In genomic region chr3:39671116-39671515, GRCh38 we compare ENCODE assay signal across 14 cellular contexts.
DNase-seq lines count a peak whose midpoint lies in the region; ATAC-seq and TF ChIP-seq lines count a peak whose summit lies in the region.
"Had no signal": no experiment of that assay in that cellular context is flagged by ENCODE, and none has a peak within 500 bp of the region (broad histone marks: within the 10 kb centered on the region; RNA-seq: fewer than 3 reads in every experiment).

No MANE protein-coding gene starts in this region.

- TF ChIP-seq CTCF in NB4 (IDR thresholded peaks at IDR 0.05; ENCODE audit: low read depth, low read length), result no peak
- no peak for TF ChIP-seq CTCF in choroid plexus epithelial cell (conservative IDR thresholded peaks at IDR 0.05; ENCODE audit: low read depth, low read length)

- ATAC-seq in GM18519 (IDR thresholded peaks at IDR 0.05; ENCODE audit: low FRiP score, unreplicated experiment), result no peak
- ATAC-seq: CD8-positive, alpha-beta T cell had no signal

- intact Hi-C loops in head of caudate nucleus (cut with DNase I), result no loop called here

- DNase-seq in AML-193 (lab: John Stamatoyannopoulos, UW), result peak; percentile 13 to 26
- peak; percentile 4 for DNase-seq in NB4 (ENCODE audit: low read depth)
- peak; percentile 9 for DNase-seq in choroid plexus epithelial cell (ENCODE audit: low read depth)
- DNase-seq in iris pigment epithelial cell (ENCODE audit: low read depth), result peak; percentile 24
- no peak for DNase-seq in head of caudate nucleus
- no peak for DNase-seq in stimulated activated CD4-positive, alpha-beta T cell treated with anti-CD3 and anti-CD28 coated beads, Interleukin-2, amount 100 ng/mL, for 24 hours
- DNase-seq: CD8-positive, alpha-beta T cell; DMS79 treated with DMSO at 0.1 percent for 48 hours; MM.1S; NCI-H146; NCI-H2227 treated with DMSO at 0.1 percent for 48 hours; NCI-H526 treated with DMSO at 0.1 percent for 48 hours had no signal

- TF ChIP-seq POLR2A in NB4 (IDR thresholded peaks at IDR 0.05; ENCODE audit: extremely low read depth, insufficient read length), result no peak

- H3K4me3 ChIP-seq in NB4 (ENCODE audit: low read depth, low read length), result no peak overlapping the region
- no peak overlapping the region for H3K4me3 ChIP-seq in choroid plexus epithelial cell (ENCODE audit: low read depth, low read length)
- H3K4me3 ChIP-seq: SJSA1 had no signal

Comparison
In these comparisons a context has a peak if more than half of its experiments do, and no peak if none do; other contexts are left out.
1. DNase-seq: peak in AML-193 (2 of 2), NB4 (single experiment), choroid plexus epithelial cell (single experiment) and iris pigment epithelial cell (single experiment); none in head of caudate nucleus (0 of 42) and stimulated activated CD4-positive, alpha-beta T cell treated with anti-CD3 and anti-CD28 coated beads, Interleukin-2, amount 100 ng/mL, for 24 hours (0 of 2).